10 cellular contexts compared by ENCODE assay signal in genomic region chr4:108763226-108763593, GRCh38. TPM values are rescaled to one million over a fixed set of nuclear protein-coding genes. Genes with fewer than 3 reads are reported as not detected.
DNase-seq lines count a peak whose midpoint lies in the region; ATAC-seq lines count a peak whose summit lies in the region.
"Had no signal": no experiment of that assay in that cellular context is flagged by ENCODE, and none has a peak within 500 bp of the region (broad histone marks: within the 10 kb centered on the region; RNA-seq: fewer than 3 reads in every experiment).

No MANE protein-coding gene starts in this region.

- no peak for DNase-seq in activated naive CD4-positive, alpha-beta T cell treated with anti-CD3 and anti-CD28 coated beads, Interleukin-2, amount 10 ng/mL, durations not matched to agents 7 days and 5 days
- no peak for DNase-seq in activated naive CD4-positive, alpha-beta T cell treated with Interleukin-2 at 50 U/mL for 16 hours
- DNase-seq in effector memory CD8-positive, alpha-beta T cell = no peak
- DNase-seq in MG63 = no peak
- no peak for DNase-seq in stimulated activated naive CD4-positive, alpha-beta T cell treated with Interleukin-2 at 50 U/mL for 16 hours (lab: John Stamatoyannopoulos, UW)
- DNase-seq in NCI-H2227 treated with DMSO at 0.1 percent for 48 hours (lab: John Stamatoyannopoulos, UW) = no peak
- DNase-seq: DMS153 had no signal

- H3K9me3 ChIP-seq in mononuclear cell (ENCODE audit: low read depth, low read length) (no peaks in the 10 kb centered on the region), MG63 (no peaks in the 10 kb centered on the region)

- H3K36me3 ChIP-seq in urinary bladder (ENCODE audit: insufficient read depth) (no peaks in the 10 kb centered on the region), MG63 (no peaks in the 10 kb centered on the region)

- no peaks in the 10 kb centered on the region for H3K36me3 Mint-ChIP-seq in activated naive CD4-positive, alpha-beta T cell treated with anti-CD3 and anti-CD28 coated beads, Interleukin-2, amount 10 ng/mL, durations not matched to agents 7 days and 5 days
- peaks cover 2% of the 10 kb centered on the region for H3K36me3 Mint-ChIP-seq in effector memory CD8-positive, alpha-beta T cell (ENCODE audit: insufficient read depth)

- peaks cover 12% of the 10 kb centered on the region for H3K4me1 Mint-ChIP-seq in activated naive CD4-positive, alpha-beta T cell treated with anti-CD3 and anti-CD28 coated beads, Interleukin-2, amount 10 ng/mL, durations not matched to agents 7 days and 5 days
- H3K4me1 Mint-ChIP-seq in effector memory CD8-positive, alpha-beta T cell (ENCODE audit: low read depth in 2 of 2) = peaks cover 11 to 12% of the 10 kb centered on the region in 2 donors

- peaks cover 10% of the 10 kb centered on the region for H3K4me1 ChIP-seq in mononuclear cell (ENCODE audit: insufficient read depth, low read length)
- no peaks in the 10 kb centered on the region for H3K4me1 ChIP-seq in urinary bladder (ENCODE audit: insufficient read depth)

- WGBS in urinary bladder = 7% methylated on average over 11 of the region's 11 CpGs

- peaks cover 51% of the 10 kb centered on the region for H3K27me3 Mint-ChIP-seq in activated naive CD4-positive, alpha-beta T cell treated with anti-CD3 and anti-CD28 coated beads, Interleukin-2, amount 10 ng/mL, durations not matched to agents 7 days and 5 days
- peaks cover 39 to 42% of the 10 kb centered on the region in 2 donors for H3K27me3 Mint-ChIP-seq in effector memory CD8-positive, alpha-beta T cell

- H3K27ac Mint-ChIP-seq in activated naive CD4-positive, alpha-beta T cell treated with anti-CD3 and anti-CD28 coated beads, Interleukin-2, amount 10 ng/mL, durations not matched to agents 7 days and 5 days = no peak overlapping the region
- H3K27ac Mint-ChIP-seq in effector memory CD8-positive, alpha-beta T cell = peak overlapping the region in 1 of 2 donors; percentile 1

- CTCF ChIA-PET in activated naive CD4-positive, alpha-beta T cell treated with anti-CD3 and anti-CD28 coated beads, Interleukin-2, amount 10 ng/mL, durations not matched to agents 7 days and 5 days (lab: Charles Lee) = no interaction called here

- H3K4me3 ChIP-seq in mononuclear cell (ENCODE audit: low read length) = peak overlapping the region; percentile 18
- H3K4me3 ChIP-seq in urinary bladder (ENCODE audit: low read depth, low read length) = peak overlapping the region; percentile 41
- no peak overlapping the region; the same call in 1 of the 2 replicates for H3K4me3 ChIP-seq in MG63

- peaks cover 48% of the 10 kb centered on the region for H3K27me3 ChIP-seq in mononuclear cell (ENCODE audit: insufficient read depth, low read length)
- H3K27me3 ChIP-seq in MG63 = peaks cover 7% of the 10 kb centered on the region; the same call in 1 of the 2 replicates

- H3K9me3 Mint-ChIP-seq in activated naive CD4-positive, alpha-beta T cell treated with anti-CD3 and anti-CD28 coated beads, Interleukin-2, amount 10 ng/mL, durations not matched to agents 7 days and 5 days = no peaks in the 10 kb centered on the region
- no peaks in the 10 kb centered on the region for H3K9me3 Mint-ChIP-seq in effector memory CD8-positive, alpha-beta T cell

- H3K27ac ChIP-seq in urinary bladder (ENCODE audit: low read depth) = no peak overlapping the region

- no peak for ATAC-seq in effector memory CD8-positive, alpha-beta T cell (replicated peaks)

- peak overlapping the region; percentile 73 for H3K4me3 Mint-ChIP-seq in activated naive CD4-positive, alpha-beta T cell treated with anti-CD3 and anti-CD28 coated beads, Interleukin-2, amount 10 ng/mL, durations not matched to agents 7 days and 5 days
- peak overlapping the region; percentile 72 to 74 for H3K4me3 Mint-ChIP-seq in effector memory CD8-positive, alpha-beta T cell

RNA-seq across cellular contexts. Expression of gene ETNPPL, which starts 0.4 kb away (rescaled TPM):
- total RNA-seq in mononuclear cell (not detected), urinary bladder (0.32 TPM)
- polyA plus RNA-seq in urinary bladder = 0.10 TPM
- total RNA-seq in MG63 (2014; rRNA removed; shearing (Covaris generic); ENCODE audit: low replicate concordance) = not detected in 2 replicates
- total RNA-seq: left colon had no signal
